1 cellular context compared by ENCODE assay signal in the genomic region with DNA sequence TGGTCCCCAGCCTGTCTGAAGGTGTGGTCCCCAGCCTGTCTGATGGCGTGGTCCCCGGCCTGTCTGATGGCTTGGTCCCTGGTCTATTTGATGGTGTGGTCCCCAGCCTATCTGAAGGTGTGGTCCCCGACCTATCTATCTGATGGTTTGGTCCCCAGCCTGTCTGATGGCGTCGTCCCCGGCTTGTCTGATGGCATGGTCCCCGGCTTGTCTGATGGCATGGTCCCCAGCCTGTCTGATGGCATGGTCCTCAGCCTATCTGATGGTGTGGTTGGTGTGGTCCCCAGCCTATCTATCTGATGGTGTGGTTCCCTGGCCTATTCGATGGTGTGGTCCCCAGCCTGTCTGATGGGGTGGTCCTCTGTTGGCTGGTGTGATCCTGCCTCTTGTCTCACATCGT.
TF ChIP-seq lines count a peak whose summit lies in the region.

No MANE protein-coding gene starts in this region.

TF ChIP-seq in A549, 52 proteins besides CTCF, POLR2A, EP300 and RAD21:
- TF ChIP-seq ZFP36 (IDR thresholded peaks at IDR 0.05; ENCODE audit: borderline replicate concordance, partially characterized antibody) (peak; percentile 50), HOXA7 (CRISPR knock-in tag; IDR thresholded peaks at IDR 0.05) (no peak)
